1 cellular context compared by ENCODE assay signal in genomic region chrX:1661922-1662221, GRCh38.
TF ChIP-seq lines count a peak whose summit lies in the region.

No MANE protein-coding gene starts in this region.

TF ChIP-seq in H1, 55 proteins besides CTCF, POLR2A, EP300 and RAD21 (continued from another document):
- no peak for TF ChIP-seq TAF7 (optimal IDR thresholded peaks at IDR 0.05; ENCODE audit: borderline replicate concordance, low read depth, low read length)
- TF ChIP-seq CTBP2 (IDR thresholded peaks at IDR 0.05; ENCODE audit: borderline replicate concordance, insufficient read depth, insufficient read length, low read length) = no peak
- TF ChIP-seq FOSL1 (IDR thresholded peaks at IDR 0.05; ENCODE audit: insufficient read depth, low read depth, low read length) = no peak
- no peak for TF ChIP-seq HDAC2 (IDR thresholded peaks at IDR 0.05; ENCODE audit: borderline replicate concordance in 1 of 2, low read depth in 2 of 2, low read length in 2 of 2)
- TF ChIP-seq MAFK (IDR thresholded peaks at IDR 0.05; ENCODE audit: low read depth, low read length) = no peak
- TF ChIP-seq YY1 (IDR thresholded peaks at IDR 0.05; ENCODE audit: low read depth, low read length) = no peak
- TF ChIP-seq TBP (IDR thresholded peaks at IDR 0.05; ENCODE audit: low read depth, low read length) = no peak
- no peak for TF ChIP-seq JUND (IDR thresholded peaks at IDR 0.05; ENCODE audit: low read length)
- TF ChIP-seq CREB1 (IDR thresholded peaks at IDR 0.05) = no peak
